In the genomic region with DNA sequence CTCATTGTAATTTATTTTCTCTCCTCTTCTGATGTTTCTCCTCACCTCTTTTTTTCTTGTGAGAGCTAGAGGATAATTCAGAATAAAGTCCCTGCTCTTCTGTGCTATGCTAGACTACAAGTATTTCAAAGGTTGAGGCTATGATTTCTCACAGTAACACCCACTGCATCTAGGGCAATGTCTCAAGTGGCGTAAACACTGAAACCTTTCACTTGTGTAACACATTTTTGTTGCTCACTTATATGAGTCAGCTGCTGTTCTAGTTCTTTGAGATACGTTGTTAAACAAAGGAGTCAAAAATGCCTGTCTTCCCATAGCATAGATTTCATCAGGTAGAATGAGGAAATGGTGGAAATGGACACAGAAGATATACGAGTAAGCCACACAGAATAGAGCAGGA, we compare ENCODE assay signal across 11 cellular contexts.
DNase-seq lines count a peak whose midpoint lies in the region; ATAC-seq, FAIRE-seq and TF ChIP-seq lines count a peak whose summit lies in the region.
"Had no signal": no experiment of that assay in that cellular context is flagged by ENCODE, and none has a peak within 500 bp of the region (broad histone marks: within the 10 kb centered on the region; RNA-seq: fewer than 3 reads in every experiment).

No MANE protein-coding gene starts in this region.

- TF ChIP-seq CTCF in GM12878 (IDR thresholded peaks at IDR 0.05 in 2 of 3, conservative IDR thresholded peaks at IDR 0.05 in 1 of 3; ENCODE audit: control insufficient read depth in 2 of 3, extremely low read depth in 1 of 3, insufficient read depth in 1 of 3, low read depth in 3 of 3, low read length in 3 of 3), result no peak
- TF ChIP-seq CTCF in Caco-2 (IDR thresholded peaks at IDR 0.05; ENCODE audit: insufficient read depth in 1 of 2, low read depth in 1 of 2, low read length in 1 of 2, severe bottlenecking in 1 of 2, unreplicated experiment in 1 of 2), result no peak
- no peak for TF ChIP-seq CTCF in hepatocyte (IDR thresholded peaks at IDR 0.05; ENCODE audit: poor library complexity)

- no peak for TF ChIP-seq EP300 in GM12878 (IDR thresholded peaks at IDR 0.05; ENCODE audit: borderline replicate concordance in 1 of 2, control insufficient read depth in 1 of 2, low read depth in 2 of 2, low read length in 2 of 2)

- peak overlapping the region; percentile 79 for H3K27ac ChIP-seq in GM12878 (ENCODE audit: control insufficient read depth, insufficient read depth)
- H3K27ac ChIP-seq in Karpas-422 (ENCODE audit: low read length), result no peak overlapping the region
- H3K27ac ChIP-seq in hepatocyte, result no peak overlapping the region

- no peaks in the 10 kb centered on the region for H3K79me2 ChIP-seq in GM12878 (ENCODE audit: control insufficient read depth, insufficient read depth, low read length)
- H3K79me2 ChIP-seq in Karpas-422 (ENCODE audit: low read length), result no peaks in the 10 kb centered on the region
- H3K79me2 ChIP-seq in hepatocyte, result no peaks in the 10 kb centered on the region

- RAD21 ChIA-PET in GM12878 (lab: Charles Lee; ENCODE audit: unreplicated experiment), result no interaction called here

- H3K9me3 ChIP-seq in GM12878 (replicated peaks; ENCODE audit: control insufficient read depth, insufficient read depth, low read length), result no peaks in the 10 kb centered on the region; the same call in 2 of the 3 replicates
- no peaks in the 10 kb centered on the region for H3K9me3 ChIP-seq in Caco-2
- H3K9me3 ChIP-seq in Karpas-422 (ENCODE audit: low read length), result no peaks in the 10 kb centered on the region
- H3K9me3 ChIP-seq in hepatocyte (ENCODE audit: low read depth), result no peaks in the 10 kb centered on the region

- H4K20me1 ChIP-seq in GM12878 (ENCODE audit: control insufficient read depth, insufficient read depth) (no peaks in the 10 kb centered on the region), Karpas-422 (ENCODE audit: insufficient read depth, low read depth, low read length) (no peaks in the 10 kb centered on the region), hepatocyte (ENCODE audit: insufficient read depth, poor library complexity, severe bottlenecking) (no peaks in the 10 kb centered on the region)

- H2AFZ ChIP-seq in GM12878 (ENCODE audit: control insufficient read depth, low read depth, low read length), result peak overlapping the region; percentile 20; the same call in 1 of the 2 replicates
- H2AFZ ChIP-seq in Karpas-422 (ENCODE audit: low read length), result no peak overlapping the region
- H2AFZ ChIP-seq in hepatocyte, result no peak overlapping the region

- peak; percentile 81 for FAIRE-seq in GM12878 (lab: Jason Lieb, UNC)
- FAIRE-seq: TTC549 had no signal

- H3K4me3 ChIP-seq in GM12878, result no peak overlapping the region
- no peak overlapping the region for H3K4me3 ChIP-seq in Caco-2 (ENCODE audit: low read depth, low read length)
- H3K4me3 ChIP-seq in Karpas-422 (ENCODE audit: low read length), result no peak overlapping the region
- no peak overlapping the region for H3K4me3 ChIP-seq in hepatocyte

- H3K4me2 ChIP-seq in GM12878 (ENCODE audit: control insufficient read depth, insufficient read depth) (peak overlapping the region; percentile 34), Karpas-422 (ENCODE audit: low read depth, low read length, poor library complexity, severe bottlenecking) (no peak overlapping the region), hepatocyte (no peak overlapping the region)

- H3K9me2 ChIP-seq in Karpas-422 (replicated peaks; ENCODE audit: insufficient read depth, low read length) (no peaks in the 10 kb centered on the region), hepatocyte (replicated peaks; ENCODE audit: insufficient read depth) (no peaks in the 10 kb centered on the region)

- BruUV-seq in GM12878 (replicated peaks; lab: Mats Ljungman, UMichigan), result no TSS peak
- no TSS peak for BruUV-seq in Caco-2 (replicated peaks; lab: Mats Ljungman, UMichigan)

- 9% methylated on average over 3 of the region's 3 CpGs for WGBS in GM12878 (ENCODE audit: insufficient coverage, insufficient replicate concordance, low lambda C conversion rate, missing lambda C conversion rate)
- WGBS in hepatocyte (ENCODE audit: low lambda C conversion rate, missing lambda C conversion rate), result 52% methylated on average over 3 of the region's 3 CpGs

- in situ Hi-C loops in GM12878 (cut with MboI), result no loop called here

- no peaks in the 10 kb centered on the region for H3K9me3 Mint-ChIP-seq in T-helper 1 cell treated with Interleukin-12 subunit alpha and Interleukin-12 subunit beta and Interleukin-4 antibody, amounts not matched to agents 30 μg/mL and 1 μg/mL, for 36 hours
- no peaks in the 10 kb centered on the region for H3K9me3 Mint-ChIP-seq in Caco-2 (ENCODE audit: unreplicated experiment)
- H3K9me3 Mint-ChIP-seq: dendritic cell treated with granulocyte-macrophage colony-stimulating factor and Interleukin-4, amounts not matched to agents 40 ng/mL and 50 ng/mL, for 4 days had no signal

- no peak for TF ChIP-seq RAD21 in GM12878 (IDR thresholded peaks at IDR 0.05; ENCODE audit: insufficient read depth, low read depth, low read length)

- H3K4me3 Mint-ChIP-seq in T-helper 1 cell treated with Interleukin-12 subunit alpha and Interleukin-12 subunit beta and Interleukin-4 antibody, amounts not matched to agents 30 μg/mL and 1 μg/mL, for 36 hours, result no peak overlapping the region
- no peak overlapping the region for H3K4me3 Mint-ChIP-seq in Caco-2 (ENCODE audit: unreplicated experiment)
- H3K4me3 Mint-ChIP-seq: dendritic cell treated with granulocyte-macrophage colony-stimulating factor and Interleukin-4, amounts not matched to agents 40 ng/mL and 50 ng/mL, for 4 days had no signal

- H3K36me3 ChIP-seq in GM12878 (ENCODE audit: control insufficient read depth in 2 of 2, insufficient read depth in 2 of 2, low read length in 1 of 2), result no peaks in the 10 kb centered on the region
- no peaks in the 10 kb centered on the region for H3K36me3 ChIP-seq in Caco-2 (ENCODE audit: control insufficient read depth, insufficient read depth, low read length)
- H3K36me3 ChIP-seq in Karpas-422 (ENCODE audit: insufficient read depth, low read length), result no peaks in the 10 kb centered on the region
- no peaks in the 10 kb centered on the region for H3K36me3 ChIP-seq in hepatocyte (replicated peaks; ENCODE audit: insufficient read depth, low read depth)

- no peak for DNase-seq in T-helper 1 cell
- DNase-seq in GM12878 (ENCODE audit: low read depth, low spot score), result peak; percentile 67
- DNase-seq in stimulated activated naive CD8-positive, alpha-beta T cell treated with anti-CD3 and anti-CD28 coated beads, Interleukin-15, Interleukin-2, amounts not matched to agents 100 U/mL and 50 U/mL, for 24 hours, result no peak
- no peak for DNase-seq in Caco-2
- DNase-seq in Karpas-422, result no peak
- no peak for DNase-seq in hepatocyte (ENCODE audit: low spot score)
- DNase-seq: NCI-H1105 treated with DMSO at 0.1 percent for 48 hours had no signal

- intact Hi-C loops in GM12878 (cut with micrococcal nuclease; ENCODE audit: unreplicated experiment) (loop anchor here (10.0 kb wide), 1 partner anchor 307 kb away; a partner anchor contains a TSS), Caco-2 (cut with micrococcal nuclease; ENCODE audit: unreplicated experiment) (no loop called here)

- ATAC-seq in HG02885 (IDR thresholded peaks at IDR 0.05; ENCODE audit: poor library complexity, unreplicated experiment) (peak; percentile 63), GM12878 (peak; percentile 42)
- ATAC-seq in stimulated activated naive CD8-positive, alpha-beta T cell treated with anti-CD3 and anti-CD28 coated beads, Interleukin-15, Interleukin-2, amounts not matched to agents 100 U/mL and 50 U/mL, for 24 hours, result peak; percentile 41

- POLR2A ChIA-PET in GM12878 (lab: Charles Lee) (no interaction called here), Caco-2 (lab: Charles Lee) (no interaction called here)

- H3K4me1 ChIP-seq in GM12878 (ENCODE audit: control insufficient read depth, insufficient read depth, low read length) (peaks cover 36% of the 10 kb centered on the region), Caco-2 (peaks cover 9% of the 10 kb centered on the region), Karpas-422 (ENCODE audit: low read length) (peaks cover 4% of the 10 kb centered on the region; the same call in 1 of the 2 replicates), hepatocyte (ENCODE audit: insufficient read depth) (peaks cover 8% of the 10 kb centered on the region)

- H3K36me3 Mint-ChIP-seq in T-helper 1 cell treated with Interleukin-12 subunit alpha and Interleukin-12 subunit beta and Interleukin-4 antibody, amounts not matched to agents 30 μg/mL and 1 μg/mL, for 36 hours (ENCODE audit: low read depth), result no peaks in the 10 kb centered on the region
- peaks cover 11% of the 10 kb centered on the region for H3K36me3 Mint-ChIP-seq in Caco-2 (ENCODE audit: insufficient read depth, unreplicated experiment)

- no peaks in the 10 kb centered on the region for H3K27me3 ChIP-seq in GM12878 (replicated peaks in 1 of 2; ENCODE audit: control insufficient read depth in 2 of 2, insufficient read depth in 2 of 2, low read length in 1 of 2)
- no peaks in the 10 kb centered on the region for H3K27me3 ChIP-seq in Caco-2 (replicated peaks; ENCODE audit: control insufficient read depth, insufficient read depth, low read length)
- H3K27me3 ChIP-seq in Karpas-422 (ENCODE audit: low read length), result no peaks in the 10 kb centered on the region
- no peaks in the 10 kb centered on the region for H3K27me3 ChIP-seq in hepatocyte

- peaks cover 12% of the 10 kb centered on the region for H3K4me1 Mint-ChIP-seq in T-helper 1 cell treated with Interleukin-12 subunit alpha and Interleukin-12 subunit beta and Interleukin-4 antibody, amounts not matched to agents 30 μg/mL and 1 μg/mL, for 36 hours (ENCODE audit: low read depth)
- peaks cover 13% of the 10 kb centered on the region for H3K4me1 Mint-ChIP-seq in Caco-2 (ENCODE audit: low read depth, unreplicated experiment)

- SMC1A ChIA-PET in GM12878 (lab: Charles Lee; ENCODE audit: uncharacterized antibody, unreplicated experiment), result no interaction called here

- H3K9ac ChIP-seq in GM12878 (ENCODE audit: control insufficient read depth, insufficient read depth, low read length) (no peak overlapping the region), Karpas-422 (ENCODE audit: low read length) (no peak overlapping the region)

- H3K27me3 Mint-ChIP-seq in T-helper 1 cell treated with Interleukin-12 subunit alpha and Interleukin-12 subunit beta and Interleukin-4 antibody, amounts not matched to agents 30 μg/mL and 1 μg/mL, for 36 hours (ENCODE audit: low read depth), result peaks cover 41% of the 10 kb centered on the region
- no peaks in the 10 kb centered on the region for H3K27me3 Mint-ChIP-seq in Caco-2 (ENCODE audit: insufficient read depth, unreplicated experiment)

- peak overlapping the region; percentile 16 for H3K27ac Mint-ChIP-seq in T-helper 1 cell treated with Interleukin-12 subunit alpha and Interleukin-12 subunit beta and Interleukin-4 antibody, amounts not matched to agents 30 μg/mL and 1 μg/mL, for 36 hours
- no peak overlapping the region for H3K27ac Mint-ChIP-seq in Caco-2 (ENCODE audit: unreplicated experiment)

- TF ChIP-seq POLR2A in GM12878 (IDR thresholded peaks at IDR 0.05; ENCODE audit: low read depth, low read length), result no peak

- CTCF ChIA-PET in GM12878 (lab: Yijun Ruan, JAX) (no interaction called here), Caco-2 (lab: Charles Lee) (no interaction called here)

TF ChIP-seq in GM12878, 131 proteins besides CTCF, POLR2A, EP300 and RAD21 (continues in another document):
- TF ChIP-seq CBX5 (IDR thresholded peaks at IDR 0.05; ENCODE audit: low read depth) (0 out of 2 replicates have a peak, but pooled peaks have one; percentile 32), NFIC (IDR thresholded peaks at IDR 0.05; ENCODE audit: low read depth, low read length) (0 out of 2 replicates have a peak, but pooled peaks have one; percentile 47)
